In genomic region chr14:91341331-91342242, GRCh38 we compare ENCODE assay signal across 23 cellular contexts.
DNase-seq lines count a peak whose midpoint lies in the region; ATAC-seq, FAIRE-seq and TF ChIP-seq lines count a peak whose summit lies in the region.
"Had no signal": no experiment of that assay in that cellular context is flagged by ENCODE, and none has a peak within 500 bp of the region (broad histone marks: within the 10 kb centered on the region; RNA-seq: fewer than 3 reads in every experiment).

No MANE protein-coding gene starts in this region.

- no peak overlapping the region for H2AFZ ChIP-seq in Karpas-422 (ENCODE audit: low read length)
- no peak overlapping the region for H2AFZ ChIP-seq in trophoblast cell (ENCODE audit: insufficient read depth, low read length, poor library complexity)
- H2AFZ ChIP-seq: GM23248 had no signal

- no peak overlapping the region for H3K4me3 Mint-ChIP-seq in activated CD8-positive, alpha-beta memory T cell treated with anti-CD3 and anti-CD28 coated beads, Interleukin-2, amount 10 ng/mL, durations not matched to agents 7 days and 5 days
- H3K4me3 Mint-ChIP-seq in chondrocyte (ENCODE audit: unreplicated experiment) = no peak overlapping the region
- H3K4me3 Mint-ChIP-seq: activated CD4-positive, alpha-beta memory T cell treated with anti-CD3 and anti-CD28 coated beads for 36 hours; CD8-positive, alpha-beta T cell; naive B cell; T-helper 1 cell treated with Interleukin-12 subunit alpha and Interleukin-12 subunit beta and Interleukin-4 antibody, amounts not matched to agents 30 μg/mL and 1 μg/mL, for 36 hours had no signal

- no peak overlapping the region for H3K4ac ChIP-seq in trophoblast cell (ENCODE audit: low read depth, low read length)

- H4K20me1 ChIP-seq in Karpas-422 (ENCODE audit: insufficient read depth, low read depth, low read length) = no peaks in the 10 kb centered on the region

- FAIRE-seq in HTR-8/SVneo (lab: Jason Lieb, UNC) = no peak
- FAIRE-seq: A549 had no signal

- H3K4me1 Mint-ChIP-seq in activated CD8-positive, alpha-beta memory T cell treated with anti-CD3 and anti-CD28 coated beads, Interleukin-2, amount 10 ng/mL, durations not matched to agents 7 days and 5 days = peaks cover 12% of the 10 kb centered on the region
- no peaks in the 10 kb centered on the region for H3K4me1 Mint-ChIP-seq in chondrocyte (ENCODE audit: low read depth)

- peaks cover 2% of the 10 kb centered on the region for H3K79me1 ChIP-seq in trophoblast cell (ENCODE audit: low read length)

- H3K9ac ChIP-seq in Karpas-422 (ENCODE audit: low read length) (peak overlapping the region; percentile 31; the same call in 1 of the 2 replicates), trophoblast cell (ENCODE audit: low read length) (no peak overlapping the region)
- H3K9ac ChIP-seq: GM23248 had no signal

- H3K27ac ChIP-seq in Karpas-422 (ENCODE audit: low read length) (peak overlapping the region; percentile 69), trophoblast cell (ENCODE audit: low read depth, low read length) (no peak overlapping the region)
- H3K27ac ChIP-seq: A549, GM23248, heart right ventricle, lower lobe of right lung, prostate gland had no signal

- H3K23ac ChIP-seq in trophoblast cell (ENCODE audit: low read length) = no peak overlapping the region

- ATAC-seq in activated CD8-positive, alpha-beta memory T cell treated with anti-CD3 and anti-CD28 coated beads, Interleukin-2, amount 10 ng/mL, durations not matched to agents 7 days and 5 days = no peak
- no peak for ATAC-seq in HG03520 (IDR thresholded peaks at IDR 0.05; ENCODE audit: unreplicated experiment)
- ATAC-seq: A549; CD8-positive, alpha-beta T cell; heart right ventricle; lower lobe of right lung had no signal

- H3K4me1 ChIP-seq in Karpas-422 (ENCODE audit: low read length) = peaks cover 54% of the 10 kb centered on the region
- H3K4me1 ChIP-seq in trophoblast cell (ENCODE audit: control insufficient read depth in 1 of 2, insufficient read depth in 2 of 2, low read length in 2 of 2) = peaks cover 4 to 5% of the 10 kb centered on the region in 2 experiments
- H3K4me1 ChIP-seq: A549, lower lobe of right lung, prostate gland had no signal

- H3K36me3 ChIP-seq in Karpas-422 (ENCODE audit: insufficient read depth, low read length) = no peaks in the 10 kb centered on the region
- H3K36me3 ChIP-seq in trophoblast cell (ENCODE audit: control insufficient read depth in 1 of 2, insufficient read depth in 2 of 2, low read length in 2 of 2) = no peaks in the 10 kb centered on the region
- H3K36me3 ChIP-seq in MG63 = no peaks in the 10 kb centered on the region
- H3K36me3 ChIP-seq: prostate gland had no signal

- DNase-seq in activated CD8-positive, alpha-beta memory T cell treated with anti-CD3 and anti-CD28 coated beads, Interleukin-2, amount 10 ng/mL, durations not matched to agents 7 days and 5 days = no peak
- no peak for DNase-seq in activated CD8-positive, alpha-beta memory T cell treated with anti-CD3 and anti-CD28 coated beads, Interleukin-2, amount 50 U/mL, for 48 hours
- peak; percentile 67 for DNase-seq in Karpas-422
- DNase-seq in chondrocyte (ENCODE audit: low spot score) = peak; percentile 65
- no peak for DNase-seq in trophoblast cell
- DNase-seq in MG63 = no peak
- no peak for DNase-seq in HTR-8/SVneo (ENCODE audit: insufficient read length, low spot score)
- DNase-seq: activated CD4-positive, alpha-beta memory T cell treated with anti-CD3 and anti-CD28 coated beads for 36 hours; amniotic stem cell; CD8-positive, alpha-beta T cell; DMS79 treated with DMSO at 0.1 percent for 48 hours; GM23248; heart right ventricle; lower lobe of right lung; naive B cell; NCI-H2029 treated with DMSO at 0.1 percent for 48 hours; NCI-H510A treated with DMSO at 0.1 percent for 48 hours; OCI-M1; SHP77 treated with DMSO at 0.1 percent for 48 hours had no signal

- H4K8ac ChIP-seq in trophoblast cell (ENCODE audit: low read depth, low read length) = no peak overlapping the region

- H3K9me3 Mint-ChIP-seq in activated CD8-positive, alpha-beta memory T cell treated with anti-CD3 and anti-CD28 coated beads, Interleukin-2, amount 10 ng/mL, durations not matched to agents 7 days and 5 days (ENCODE audit: low read depth) = no peaks in the 10 kb centered on the region
- no peaks in the 10 kb centered on the region for H3K9me3 Mint-ChIP-seq in chondrocyte (ENCODE audit: low read depth)
- H3K9me3 Mint-ChIP-seq: activated CD4-positive, alpha-beta memory T cell treated with anti-CD3 and anti-CD28 coated beads for 36 hours; CD8-positive, alpha-beta T cell; naive B cell; T-helper 1 cell treated with Interleukin-12 subunit alpha and Interleukin-12 subunit beta and Interleukin-4 antibody, amounts not matched to agents 30 μg/mL and 1 μg/mL, for 36 hours had no signal

- H3K27me3 Mint-ChIP-seq in activated CD8-positive, alpha-beta memory T cell treated with anti-CD3 and anti-CD28 coated beads, Interleukin-2, amount 10 ng/mL, durations not matched to agents 7 days and 5 days = no peaks in the 10 kb centered on the region
- no peaks in the 10 kb centered on the region for H3K27me3 Mint-ChIP-seq in chondrocyte (ENCODE audit: low read depth)
- H3K27me3 Mint-ChIP-seq: activated CD4-positive, alpha-beta memory T cell treated with anti-CD3 and anti-CD28 coated beads for 36 hours; naive B cell had no signal

- no peak overlapping the region for H4K91ac ChIP-seq in trophoblast cell (ENCODE audit: low read depth, low read length)

- H3K36me3 Mint-ChIP-seq in activated CD8-positive, alpha-beta memory T cell treated with anti-CD3 and anti-CD28 coated beads, Interleukin-2, amount 10 ng/mL, durations not matched to agents 7 days and 5 days = peaks cover 40% of the 10 kb centered on the region
- peaks cover 2% of the 10 kb centered on the region for H3K36me3 Mint-ChIP-seq in chondrocyte (ENCODE audit: low read depth)

- no peak overlapping the region for H2BK12ac ChIP-seq in trophoblast cell (ENCODE audit: low read length)

- H3K9me3 ChIP-seq in Karpas-422 (ENCODE audit: low read length) (no peaks in the 10 kb centered on the region), trophoblast cell (ENCODE audit: insufficient read depth, low read depth, low read length) (no peaks in the 10 kb centered on the region), MG63 (no peaks in the 10 kb centered on the region)
- H3K9me3 ChIP-seq: A549, heart right ventricle, lower lobe of right lung, prostate gland had no signal

- H2BK5ac ChIP-seq in trophoblast cell (ENCODE audit: low read depth, low read length, poor library complexity) = no peak overlapping the region

- peaks cover 14% of the 10 kb centered on the region for H3K79me2 ChIP-seq in Karpas-422 (ENCODE audit: low read length)
- no peaks in the 10 kb centered on the region for H3K79me2 ChIP-seq in trophoblast cell (ENCODE audit: control insufficient read depth, insufficient read depth, low read length, poor library complexity)

- CTCF ChIA-PET in activated CD8-positive, alpha-beta memory T cell treated with anti-CD3 and anti-CD28 coated beads, Interleukin-2, amount 10 ng/mL, durations not matched to agents 7 days and 5 days (lab: Charles Lee) = interaction anchor here (1.1 to 3.6 kb wide), 5 partner anchors 10 to 76 kb away, joined by 3 to 15 read pairs (median 5); partner anchors contain the start of gene CCDC88C

- no CpG with 5 or more reads among the region's 9 CpGs for WGBS in trophoblast cell (ENCODE audit: extremely low coverage, insufficient coverage, insufficient read length)

- no peak overlapping the region for H4K12ac ChIP-seq in trophoblast cell (ENCODE audit: low read depth, low read length)

- H2BK120ac ChIP-seq in trophoblast cell (ENCODE audit: insufficient read depth, low read length, poor library complexity) = no peak overlapping the region

- no peaks in the 10 kb centered on the region for H3K9me2 ChIP-seq in Karpas-422 (replicated peaks; ENCODE audit: insufficient read depth, low read length)

- H3K4me3 ChIP-seq in Karpas-422 (ENCODE audit: low read length) = no peak overlapping the region
- no peak overlapping the region for H3K4me3 ChIP-seq in trophoblast cell (ENCODE audit: low read depth, low read length)
- H3K4me3 ChIP-seq in MG63 = no peak overlapping the region
- H3K4me3 ChIP-seq: A549, GM23248, heart right ventricle, lower lobe of right lung, prostate gland had no signal

- no peak overlapping the region for H3K18ac ChIP-seq in trophoblast cell (ENCODE audit: low read length)

- no peak for TF ChIP-seq CTCF in chondrocyte (IDR thresholded peaks at IDR 0.05)

- H3K14ac ChIP-seq in trophoblast cell (ENCODE audit: low read length) = peak overlapping the region; percentile 17

- H3K27me3 ChIP-seq in Karpas-422 (ENCODE audit: low read length) (no peaks in the 10 kb centered on the region), trophoblast cell (ENCODE audit: insufficient read depth, low read length) (no peaks in the 10 kb centered on the region), MG63 (no peaks in the 10 kb centered on the region)

- peak overlapping the region; percentile 42 for H3K27ac Mint-ChIP-seq in activated CD8-positive, alpha-beta memory T cell treated with anti-CD3 and anti-CD28 coated beads, Interleukin-2, amount 10 ng/mL, durations not matched to agents 7 days and 5 days
- no peak overlapping the region for H3K27ac Mint-ChIP-seq in chondrocyte (ENCODE audit: unreplicated experiment)
- H3K27ac Mint-ChIP-seq: activated CD4-positive, alpha-beta memory T cell treated with anti-CD3 and anti-CD28 coated beads for 36 hours; CD8-positive, alpha-beta T cell; T-helper 1 cell treated with Interleukin-12 subunit alpha and Interleukin-12 subunit beta and Interleukin-4 antibody, amounts not matched to agents 30 μg/mL and 1 μg/mL, for 36 hours had no signal

- H2AK5ac ChIP-seq in trophoblast cell (ENCODE audit: low read length) = no peak overlapping the region

- peak overlapping the region; percentile 40 for H3K4me2 ChIP-seq in Karpas-422 (ENCODE audit: low read depth, low read length, poor library complexity, severe bottlenecking)
- H3K4me2 ChIP-seq in trophoblast cell (ENCODE audit: low read length) = no peak overlapping the region
- H3K4me2 ChIP-seq: A549 had no signal

Comparison
In these comparisons a context has a peak if more than half of its experiments do, and no peak if none do; other contexts are left out.
1. DNase-seq: peak in Karpas-422 (single experiment) and chondrocyte (single experiment); none in activated CD8-positive, alpha-beta memory T cell treated with anti-CD3 and anti-CD28 coated beads, Interleukin-2, amount 10 ng/mL, durations not matched to agents 7 days and 5 days (single experiment), activated CD8-positive, alpha-beta memory T cell treated with anti-CD3 and anti-CD28 coated beads, Interleukin-2, amount 50 U/mL, for 48 hours (single experiment), trophoblast cell (0 of 2), MG63 (single experiment) and HTR-8/SVneo (single experiment).